10 cellular contexts compared by ENCODE assay signal in genomic region chr3:66253790-66254620, GRCh38. TPM values are rescaled to one million over a fixed set of nuclear protein-coding genes. Genes with fewer than 3 reads are reported as not detected.
DNase-seq lines count a peak whose midpoint lies in the region; ATAC-seq and TF ChIP-seq lines count a peak whose summit lies in the region.
"Had no signal": no experiment of that assay in that cellular context is flagged by ENCODE, and none has a peak within 500 bp of the region (broad histone marks: within the 10 kb centered on the region; RNA-seq: fewer than 3 reads in every experiment).

No MANE protein-coding gene starts in this region.

- H3K79me2 ChIP-seq in PC-9 (ENCODE audit: low read depth) (no peaks in the 10 kb centered on the region), fibroblast of lung (ENCODE audit: control insufficient read depth, insufficient read depth, low read length) (no peaks in the 10 kb centered on the region)

- TF ChIP-seq CTCF in 22Rv1 (IDR thresholded peaks at IDR 0.05) (peak; percentile 79), GM12872 (IDR thresholded peaks at IDR 0.05; ENCODE audit: insufficient read depth, low read depth, low read length) (peak; percentile 61), PC-9 (conservative IDR thresholded peaks at IDR 0.05) (peak; percentile 74), fibroblast of lung (conservative IDR thresholded peaks at IDR 0.05 in 1 of 2, IDR thresholded peaks at IDR 0.05 in 1 of 2; ENCODE audit: low read depth in 1 of 2, low read length in 2 of 2) (peak; percentile 25 to 55)

- POLR2A ChIA-PET in PC-9 (lab: Charles Lee; ENCODE audit: unreplicated experiment): no interaction called here

- H3K9me2 ChIP-seq in PC-9 (ENCODE audit: insufficient read depth): no peaks in the 10 kb centered on the region

- intact Hi-C loops in PC-9 (cut with micrococcal nuclease; ENCODE audit: unreplicated experiment): loop anchor here (2.0 kb wide), 1 partner anchor 569 kb away; no protein-coding TSS in a partner anchor

- H3K9me3 ChIP-seq in PC-9 (ENCODE audit: insufficient read depth, low read depth) (no peaks in the 10 kb centered on the region), fibroblast of lung (ENCODE audit: control insufficient read depth, insufficient read depth, low read depth, low read length) (no peaks in the 10 kb centered on the region)

- H3K36me3 Mint-ChIP-seq in activated naive CD4-positive, alpha-beta T cell treated with anti-CD3 and anti-CD28 coated beads, Interleukin-2, amount 50 U/mL, for 72 hours: peaks cover 0 to 4% of the 10 kb centered on the region in 2 donors

- H4K20me1 ChIP-seq in PC-9 (ENCODE audit: insufficient read depth) (no peaks in the 10 kb centered on the region), fibroblast of lung (ENCODE audit: control insufficient read depth, extremely low read depth, insufficient read depth, low read length) (no peaks in the 10 kb centered on the region)

- no peaks in the 10 kb centered on the region for H3F3A ChIP-seq in PC-9 (ENCODE audit: insufficient read depth, low read depth)

- no peak overlapping the region for H3K27ac Mint-ChIP-seq in activated naive CD4-positive, alpha-beta T cell treated with anti-CD3 and anti-CD28 coated beads, Interleukin-2, amount 50 U/mL, for 72 hours
- H3K27ac Mint-ChIP-seq: stimulated activated naive CD8-positive, alpha-beta T cell treated with anti-CD3 and anti-CD28 coated beads, Interleukin-15, Interleukin-2, amounts not matched to agents 100 ng/mL and 50 ng/mL, for 24 hours had no signal

- CTCF ChIA-PET in PC-9 (lab: Charles Lee): no interaction called here

- DNase-seq in PC-9 (no peak), fibroblast of lung (ENCODE audit: low read depth in 2 of 2) (peak; percentile 33 to 72), putamen (ENCODE audit: low spot score) (peak; percentile 16)
- DNase-seq in activated naive CD4-positive, alpha-beta T cell treated with anti-CD3 and anti-CD28 coated beads, Interleukin-2, amount 50 U/mL, for 72 hours (ENCODE audit: low spot score in 2 of 2): no peak

- no TSS peak for BruUV-seq in PC-9 (replicated peaks; lab: Mats Ljungman, UMichigan)

- H3K4me2 ChIP-seq in PC-9 (no peak overlapping the region), fibroblast of lung (ENCODE audit: extremely low read depth, insufficient read depth, low read length) (no peak overlapping the region)

- no peaks in the 10 kb centered on the region for H3K27me3 ChIP-seq in PC-9 (ENCODE audit: insufficient read depth, low read depth)
- H3K27me3 ChIP-seq in fibroblast of lung (ENCODE audit: control insufficient read depth, insufficient read depth, low read length): no peaks in the 10 kb centered on the region

- H3K4me3 ChIP-seq in PC-9 (no peak overlapping the region), fibroblast of lung (replicated peaks in 1 of 4; ENCODE audit: control extremely low read depth in 1 of 4, insufficient read depth in 1 of 4, low read depth in 3 of 4, low read length in 4 of 4) (no peak overlapping the region)

- no peaks in the 10 kb centered on the region for H3K4me1 ChIP-seq in PC-9 (replicated peaks; ENCODE audit: insufficient read depth)
- H3K4me1 ChIP-seq in fibroblast of lung (ENCODE audit: control insufficient read depth, extremely low read depth, insufficient read depth, low read length): no peaks in the 10 kb centered on the region

- no peak for ATAC-seq in HG02852 (IDR thresholded peaks at IDR 0.05; ENCODE audit: unreplicated experiment)
- ATAC-seq in activated naive CD4-positive, alpha-beta T cell treated with anti-CD3 and anti-CD28 coated beads, Interleukin-2, amount 50 U/mL, for 72 hours: no peak
- ATAC-seq in activated CD4-positive, CD25-positive, alpha-beta regulatory T cell treated with anti-CD3 and anti-CD28 coated beads, Interleukin-2, amount 50 U/mL, for 24 hours: no peak

- H2AFZ ChIP-seq in PC-9 (no peak overlapping the region), fibroblast of lung (ENCODE audit: low read length) (no peak overlapping the region)

- no peak overlapping the region for H3K9ac ChIP-seq in fibroblast of lung (ENCODE audit: insufficient read depth, low read length)

- H3K9me3 Mint-ChIP-seq in activated naive CD4-positive, alpha-beta T cell treated with anti-CD3 and anti-CD28 coated beads, Interleukin-2, amount 50 U/mL, for 72 hours: no peaks in the 10 kb centered on the region
- H3K9me3 Mint-ChIP-seq: central memory CD8-positive, alpha-beta T cell; stimulated activated naive CD8-positive, alpha-beta T cell treated with anti-CD3 and anti-CD28 coated beads, Interleukin-15, Interleukin-2, amounts not matched to agents 100 ng/mL and 50 ng/mL, for 24 hours had no signal

- H3K36me3 ChIP-seq in PC-9 (ENCODE audit: low read depth) (no peaks in the 10 kb centered on the region), fibroblast of lung (ENCODE audit: control insufficient read depth, insufficient read depth, low read length) (no peaks in the 10 kb centered on the region)

- H3K27ac ChIP-seq in 22Rv1 (no peak overlapping the region), PC-9 (no peak overlapping the region), fibroblast of lung (ENCODE audit: insufficient read depth, low read length) (no peak overlapping the region)

RNA-seq across cellular contexts. Expression of gene SLC25A26, which starts 33.2 kb away (rescaled TPM):
- total RNA-seq in PC-9 (2021) (20.8 and 30.1 TPM in 2 replicates), fibroblast of lung (14.2 and 21.6 TPM in 2 replicates)
- polyA plus RNA-seq in fibroblast of lung: 20.4 and 29.0 TPM in 2 replicates
- polyA plus RNA-seq in fibroblast of lung (2012): 13.3 and 18.2 TPM in 2 replicates
- polyA minus RNA-seq in fibroblast of lung (ENCODE audit: low replicate concordance): 1.2 and 1.3 TPM in 2 replicates
- total RNA-seq in activated naive CD4-positive, alpha-beta T cell treated with anti-CD3 and anti-CD28 coated beads, Interleukin-2, amount 50 U/mL, for 72 hours: 10 to 100 TPM; 25.4 to 32.6 TPM

Comparison
In these comparisons a context has a peak if more than half of its experiments do, and no peak if none do; other contexts are left out.
1. DNase-seq: peak in fibroblast of lung (2 of 2) and putamen (single experiment); none in PC-9 (0 of 2) and activated naive CD4-positive, alpha-beta T cell treated with anti-CD3 and anti-CD28 coated beads, Interleukin-2, amount 50 U/mL, for 72 hours (0 of 2).
2. Peak in every context shown above with its lines, with median percentiles within 50 percentile points of each other: CTCF ChIP-seq.